ENCODE assay signal across 25 cellular contexts in the genomic region with DNA sequence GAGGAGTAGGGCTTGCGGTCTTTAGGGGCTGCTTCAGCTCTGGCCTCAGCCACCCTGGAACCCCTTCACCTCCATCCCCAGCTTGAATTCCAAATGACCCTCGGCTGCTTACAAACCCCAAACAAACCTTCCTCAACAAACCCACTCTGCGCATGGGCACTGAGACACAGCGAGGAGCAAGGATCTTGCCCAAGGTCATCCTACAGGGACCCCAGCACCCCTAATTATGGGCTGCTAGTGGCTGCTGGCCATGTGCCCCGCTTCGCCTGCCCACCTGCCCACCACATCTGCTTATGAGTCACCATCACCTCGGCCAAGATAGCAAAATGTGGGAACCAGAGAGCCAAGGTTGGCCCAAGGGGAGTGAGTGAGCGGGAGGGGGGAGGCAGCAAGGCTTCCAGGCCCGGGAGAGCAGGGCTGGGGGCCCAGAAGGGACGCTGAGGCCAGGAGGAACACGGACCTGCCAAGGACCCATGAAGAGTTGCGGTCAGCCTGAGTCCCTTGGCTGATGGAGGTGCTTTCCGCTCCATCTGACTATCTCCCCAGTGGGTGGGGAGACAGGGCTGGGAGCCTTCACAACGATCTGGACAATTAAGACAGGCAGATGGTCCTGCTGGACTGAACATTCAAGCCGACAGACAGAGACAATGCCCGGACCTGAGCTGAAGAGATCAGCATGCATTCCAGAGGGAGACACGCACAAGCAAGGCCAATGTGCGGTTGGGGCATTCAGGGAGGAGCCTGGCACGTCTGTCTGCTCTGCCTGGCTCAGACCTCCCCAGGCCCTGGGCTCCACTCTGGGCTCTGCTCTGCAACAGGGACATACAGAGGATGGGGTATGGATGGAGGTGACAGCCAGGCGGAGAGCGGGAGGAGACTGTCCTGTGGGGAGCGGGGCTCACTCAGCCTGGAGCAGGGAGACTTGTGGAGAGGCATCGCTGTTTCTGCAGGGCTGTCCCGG. TPM values are rescaled to one million over a fixed set of nuclear protein-coding genes. Genes with fewer than 3 reads are reported as not detected.
DNase-seq lines count a peak whose midpoint lies in the region; ATAC-seq, FAIRE-seq and TF ChIP-seq lines count a peak whose summit lies in the region.
"Had no signal": no experiment of that assay in that cellular context is flagged by ENCODE, and none has a peak within 500 bp of the region (broad histone marks: within the 10 kb centered on the region; RNA-seq: fewer than 3 reads in every experiment).

No MANE protein-coding gene starts in this region.

- H3K4me3 Mint-ChIP-seq in H9 = no peak overlapping the region
- no peak overlapping the region for H3K4me3 Mint-ChIP-seq in MCF 10A (ENCODE audit: unreplicated experiment)
- H3K4me3 Mint-ChIP-seq in activated CD4-positive, alpha-beta memory T cell treated with anti-CD3 and anti-CD28 coated beads, Interleukin-2, amount 10 ng/mL, durations not matched to agents 7 days and 5 days = no peak overlapping the region
- H3K4me3 Mint-ChIP-seq: activated CD4-positive, alpha-beta T cell treated with anti-CD3 and anti-CD28 coated beads for 36 hours; CD4-positive, alpha-beta memory T cell had no signal

- no peak overlapping the region for H3K23ac ChIP-seq in H9 (ENCODE audit: insufficient read length, low read depth, low read length)

- H3K4ac ChIP-seq in H9 (ENCODE audit: low read depth, low read length) = no peak overlapping the region

- H3K9me3 ChIP-seq in H9 (ENCODE audit: control insufficient read depth, low read depth, low read length) = no peaks in the 10 kb centered on the region
- H3K9me3 ChIP-seq in kidney (ENCODE audit: control insufficient read depth in 1 of 2, low read length in 2 of 2) = no peaks in the 10 kb centered on the region
- no peaks in the 10 kb centered on the region for H3K9me3 ChIP-seq in suprapubic skin
- H3K9me3 ChIP-seq in colonic mucosa = no peaks in the 10 kb centered on the region
- H3K9me3 ChIP-seq: neutrophil, right lobe of liver, upper lobe of right lung had no signal

- no peak overlapping the region for H3K56ac ChIP-seq in H9 (ENCODE audit: insufficient read length, low read depth, low read length)

- no peak overlapping the region for H2AFZ ChIP-seq in H9 (ENCODE audit: low read length)

- H3K27me3 Mint-ChIP-seq in H9 (ENCODE audit: low read depth) (peaks cover 20% of the 10 kb centered on the region), MCF 10A (ENCODE audit: insufficient read depth, unreplicated experiment) (peaks cover 22% of the 10 kb centered on the region)
- H3K27me3 Mint-ChIP-seq in activated CD4-positive, alpha-beta memory T cell treated with anti-CD3 and anti-CD28 coated beads, Interleukin-2, amount 10 ng/mL, durations not matched to agents 7 days and 5 days = peaks cover 33% of the 10 kb centered on the region

- no peak for ATAC-seq in GM19023 (IDR thresholded peaks at IDR 0.05; ENCODE audit: unreplicated experiment)
- ATAC-seq: activated CD4-positive, alpha-beta T cell treated with anti-CD3 and anti-CD28 coated beads for 36 hours; HCT116; PC-3; right lobe of liver; stimulated activated naive CD8-positive, alpha-beta T cell treated with anti-CD3 and anti-CD28 coated beads, Interleukin-15, Interleukin-2, amounts not matched to agents 100 U/mL and 50 U/mL, for 24 hours; upper lobe of right lung had no signal

- H3K4me3 ChIP-seq in kidney (ENCODE audit: low read length in 2 of 2) (no peak overlapping the region), suprapubic skin (no peak overlapping the region), colonic mucosa (no peak overlapping the region)
- H3K4me3 ChIP-seq: right lobe of liver, upper lobe of right lung had no signal

- TF ChIP-seq EP300 in suprapubic skin (IDR thresholded peaks at IDR 0.05) = no peak

- H4K5ac ChIP-seq in H9 (ENCODE audit: insufficient read length, low read depth, low read length) = no peak overlapping the region

- no peak overlapping the region for H4K8ac ChIP-seq in H9 (replicated peaks; ENCODE audit: insufficient read length, low read depth, low read length)

- CTCF ChIA-PET in MCF 10A (lab: Yijun Ruan, JAX) = no interaction called here
- CTCF ChIA-PET in activated CD4-positive, alpha-beta memory T cell treated with anti-CD3 and anti-CD28 coated beads, Interleukin-2, amount 10 ng/mL, durations not matched to agents 7 days and 5 days (lab: Charles Lee) = no interaction called here

- no peak overlapping the region for H2BK120ac ChIP-seq in H9 (ENCODE audit: low read depth, low read length, poor library complexity, severe bottlenecking)

- POLR2A ChIA-PET in MCF 10A (lab: Yijun Ruan, JAX) = no interaction called here
- POLR2A ChIA-PET in activated CD4-positive, alpha-beta memory T cell treated with anti-CD3 and anti-CD28 coated beads, Interleukin-2, amount 10 ng/mL, durations not matched to agents 7 days and 5 days (lab: Charles Lee) = no interaction called here

- no peak overlapping the region for H3K14ac ChIP-seq in H9 (ENCODE audit: insufficient read depth, low read length)

- intact Hi-C loops in MCF 10A (cut with micrococcal nuclease) (no loop called here), kidney (cut with DNase I) (no loop called here), colonic mucosa (cut with DNase I) (no loop called here)

- H3K4me2 ChIP-seq in H9 (ENCODE audit: insufficient read depth, insufficient read length, low read length) = no peak overlapping the region

- H3K27ac Mint-ChIP-seq in H9 (peak overlapping the region; percentile 14 to 75 (median 43); a peak in 3 of 7 replicates), MCF 10A (ENCODE audit: low read depth, unreplicated experiment) (peak overlapping the region; percentile 47)
- H3K27ac Mint-ChIP-seq in activated CD4-positive, alpha-beta memory T cell treated with anti-CD3 and anti-CD28 coated beads, Interleukin-2, amount 10 ng/mL, durations not matched to agents 7 days and 5 days = no peak overlapping the region
- H3K27ac Mint-ChIP-seq: activated CD4-positive, alpha-beta T cell treated with anti-CD3 and anti-CD28 coated beads for 36 hours; CD4-positive, alpha-beta memory T cell had no signal

- no peak overlapping the region for H2BK20ac ChIP-seq in H9 (ENCODE audit: low read depth, low read length, poor library complexity, severe bottlenecking)

- H3K4me1 Mint-ChIP-seq in H9 (peaks cover 15 to 19% of the 10 kb centered on the region in 2 experiments), MCF 10A (ENCODE audit: insufficient read depth, unreplicated experiment) (peaks cover 20% of the 10 kb centered on the region)
- no peaks in the 10 kb centered on the region for H3K4me1 Mint-ChIP-seq in activated CD4-positive, alpha-beta memory T cell treated with anti-CD3 and anti-CD28 coated beads, Interleukin-2, amount 10 ng/mL, durations not matched to agents 7 days and 5 days

- no CpG with 5 or more reads among the region's 24 CpGs for WGBS in H9 (ENCODE audit: extremely low coverage, insufficient read length, low lambda C conversion rate)
- WGBS in suprapubic skin = 57% methylated on average over 22 of the region's 24 CpGs

- DNase-seq in AG08396 (ENCODE audit: low spot score) (peak; percentile 47), H9 (no peak), MCF 10A (ENCODE audit: unreplicated experiment) (no peak), kidney (peak; percentile 70), suprapubic skin (ENCODE audit: low spot score in 2 of 2) (no peak), colonic mucosa (no peak)
- DNase-seq in activated CD4-positive, alpha-beta memory T cell treated with anti-CD3 and anti-CD28 coated beads, Interleukin-2, amount 10 ng/mL, durations not matched to agents 7 days and 5 days = no peak
- DNase-seq: activated CD4-positive, alpha-beta T cell treated with anti-CD3 and anti-CD28 coated beads for 36 hours; activated CD8-positive, alpha-beta memory T cell treated with anti-CD3 and anti-CD28 coated beads, Interleukin-2, amount 50 U/mL, for 48 hours; activated gamma-delta T cell; amniotic stem cell; CD4-positive, alpha-beta memory T cell; foreskin melanocyte; Kasumi-1; NCI-H748 treated with DMSO at 0.1 percent for 48 hours; PC-3; stimulated activated naive CD8-positive, alpha-beta T cell treated with anti-CD3 and anti-CD28 coated beads, Interleukin-15, Interleukin-2, amounts not matched to agents 100 U/mL and 50 U/mL, for 24 hours; upper lobe of right lung had no signal

- H3K27me3 ChIP-seq in H9 (ENCODE audit: insufficient read depth, low read length) (no peaks in the 10 kb centered on the region), suprapubic skin (peaks cover 16% of the 10 kb centered on the region), colonic mucosa (no peaks in the 10 kb centered on the region)
- H3K27me3 ChIP-seq: right lobe of liver had no signal

- no peak overlapping the region for H2BK15ac ChIP-seq in H9 (ENCODE audit: low read depth, low read length)

- H3K36me3 ChIP-seq in kidney (ENCODE audit: control insufficient read depth in 1 of 2, insufficient read depth in 2 of 2, low read length in 2 of 2) (no peaks in the 10 kb centered on the region), suprapubic skin (no peaks in the 10 kb centered on the region), colonic mucosa (no peaks in the 10 kb centered on the region)
- H3K36me3 ChIP-seq: neutrophil, right lobe of liver, upper lobe of right lung had no signal

- FAIRE-seq in kidney (lab: Jason Lieb, UNC) = no peak
- FAIRE-seq: colon, endometrium had no signal

- H3K23me2 ChIP-seq in H9 (ENCODE audit: insufficient read length, low read depth, low read length, poor library complexity, severe bottlenecking) = no peaks in the 10 kb centered on the region

- H3K36me3 Mint-ChIP-seq in H9 (ENCODE audit: insufficient read depth in 1 of 3, low read depth in 3 of 3) (no peaks in the 10 kb centered on the region; a peak in 1 of 7 replicates), MCF 10A (ENCODE audit: insufficient read depth, unreplicated experiment) (no peaks in the 10 kb centered on the region)
- no peaks in the 10 kb centered on the region for H3K36me3 Mint-ChIP-seq in activated CD4-positive, alpha-beta memory T cell treated with anti-CD3 and anti-CD28 coated beads, Interleukin-2, amount 10 ng/mL, durations not matched to agents 7 days and 5 days (ENCODE audit: low read depth)
- H3K36me3 Mint-ChIP-seq: CD4-positive, alpha-beta memory T cell had no signal

- H3K79me2 ChIP-seq in H9 (ENCODE audit: insufficient read depth, low read length) = no peaks in the 10 kb centered on the region

- H3K4me1 ChIP-seq in H9 (ENCODE audit: insufficient read depth, low read length) (no peaks in the 10 kb centered on the region), kidney (ENCODE audit: control insufficient read depth in 1 of 2, insufficient read depth in 1 of 2, low read depth in 1 of 2, low read length in 2 of 2) (peaks cover 0 to 10% of the 10 kb centered on the region in 2 donors), suprapubic skin (peaks cover 30% of the 10 kb centered on the region), colonic mucosa (no peaks in the 10 kb centered on the region)
- H3K4me1 ChIP-seq: right lobe of liver, upper lobe of right lung had no signal

- H4K91ac ChIP-seq in H9 (ENCODE audit: insufficient read length, low read depth, low read length) = no peak overlapping the region

- H3K27ac ChIP-seq in H9 (ENCODE audit: insufficient read length, low read depth, low read length) (no peak overlapping the region), kidney (ENCODE audit: low read depth in 2 of 2, low read length in 2 of 2) (no peak overlapping the region), suprapubic skin (no peak overlapping the region), colonic mucosa (no peak overlapping the region)
- H3K27ac ChIP-seq: neutrophil, right lobe of liver, upper lobe of right lung had no signal

- no peaks in the 10 kb centered on the region for H3K79me1 ChIP-seq in H9 (ENCODE audit: insufficient read depth, low read depth, low read length, poor library complexity, severe bottlenecking)

- TF ChIP-seq CTCF in H9 (conservative IDR thresholded peaks at IDR 0.05) = no peak
- no peak for TF ChIP-seq CTCF in MCF 10A (IDR thresholded peaks at IDR 0.05; ENCODE audit: unreplicated experiment)
- TF ChIP-seq CTCF in kidney (IDR thresholded peaks at IDR 0.05; ENCODE audit: borderline replicate concordance, extremely low read depth, insufficient read depth) = no peak
- no peak for TF ChIP-seq CTCF in suprapubic skin (IDR thresholded peaks at IDR 0.05)
- no peak for TF ChIP-seq CTCF in colonic mucosa (IDR thresholded peaks at IDR 0.05)

- no peak overlapping the region for H3T11ph ChIP-seq in H9 (ENCODE audit: low read length)

- BruUV-seq in MCF 10A (replicated peaks; lab: Mats Ljungman, UMichigan) = no TSS peak

- no peak overlapping the region for H2BK5ac ChIP-seq in H9 (ENCODE audit: insufficient read length, low read length)

- no peak overlapping the region for H2BK12ac ChIP-seq in H9 (ENCODE audit: insufficient read length, low read depth, low read length)

- H2AK5ac ChIP-seq in H9 (ENCODE audit: insufficient read length, low read length) = no peak overlapping the region

- no peak for TF ChIP-seq POLR2A in suprapubic skin (IDR thresholded peaks at IDR 0.05)

- H4K20me1 ChIP-seq in H9 (ENCODE audit: control insufficient read depth, insufficient read depth, insufficient read length) = no peaks in the 10 kb centered on the region

- no peak overlapping the region for H3K9ac ChIP-seq in H9 (ENCODE audit: extremely low read depth, insufficient read length, low read length)
- no peak overlapping the region for H3K9ac ChIP-seq in kidney (ENCODE audit: low read length in 2 of 2)
- no peak overlapping the region for H3K9ac ChIP-seq in colonic mucosa (ENCODE audit: low read depth in 2 of 2, low read length in 2 of 2)

- no peak overlapping the region for H3K18ac ChIP-seq in H9 (ENCODE audit: insufficient read length, low read depth, low read length)

- H3K9me3 Mint-ChIP-seq in H9 (no peaks in the 10 kb centered on the region), MCF 10A (ENCODE audit: unreplicated experiment) (no peaks in the 10 kb centered on the region)
- H3K9me3 Mint-ChIP-seq in activated CD4-positive, alpha-beta memory T cell treated with anti-CD3 and anti-CD28 coated beads, Interleukin-2, amount 10 ng/mL, durations not matched to agents 7 days and 5 days = no peaks in the 10 kb centered on the region

RNA-seq across cellular contexts. Expression of a gene that starts 10.8 kb away (rescaled TPM):
- total RNA-seq in H9 (2021) = 3.1 and 3.2 TPM in 2 replicates
- total RNA-seq in MCF 10A (2022) = not detected in 2 replicates
- 3.0 TPM for total RNA-seq in kidney
- 3.2 TPM for polyA plus RNA-seq in kidney (ENCODE audit: insufficient read depth, low read depth, low replicate concordance)
- 1 to 10 TPM in 2 of 4 donors, under 1 TPM in 2; 0.65 to 5.8 (median 3.0) TPM for total RNA-seq in suprapubic skin
- under 1 TPM; 0.47 to 0.53 TPM for total RNA-seq in colonic mucosa
- total RNA-seq in activated CD4-positive, alpha-beta memory T cell treated with anti-CD3 and anti-CD28 coated beads, Interleukin-2, amount 10 ng/mL, durations not matched to agents 7 days and 5 days = under 1 TPM; 0.08 to 0.35 TPM
- total RNA-seq: activated CD4-positive, alpha-beta T cell treated with anti-CD3 and anti-CD28 coated beads for 36 hours; CD4-positive, alpha-beta memory T cell; mononuclear cell had no signal
- polyA plus RNA-seq: CD4-positive, alpha-beta memory T cell had no signal

Comparison
In these comparisons a context has a peak if more than half of its experiments do, and no peak if none do; other contexts are left out.
1. DNase-seq: peak in AG08396 (single experiment) and kidney (single experiment); none in H9 (single experiment), MCF 10A (single experiment), suprapubic skin (0 of 2), colonic mucosa (single experiment) and activated CD4-positive, alpha-beta memory T cell treated with anti-CD3 and anti-CD28 coated beads, Interleukin-2, amount 10 ng/mL, durations not matched to agents 7 days and 5 days (single experiment).